8 cellular contexts compared by ENCODE assay signal in the genomic region with DNA sequence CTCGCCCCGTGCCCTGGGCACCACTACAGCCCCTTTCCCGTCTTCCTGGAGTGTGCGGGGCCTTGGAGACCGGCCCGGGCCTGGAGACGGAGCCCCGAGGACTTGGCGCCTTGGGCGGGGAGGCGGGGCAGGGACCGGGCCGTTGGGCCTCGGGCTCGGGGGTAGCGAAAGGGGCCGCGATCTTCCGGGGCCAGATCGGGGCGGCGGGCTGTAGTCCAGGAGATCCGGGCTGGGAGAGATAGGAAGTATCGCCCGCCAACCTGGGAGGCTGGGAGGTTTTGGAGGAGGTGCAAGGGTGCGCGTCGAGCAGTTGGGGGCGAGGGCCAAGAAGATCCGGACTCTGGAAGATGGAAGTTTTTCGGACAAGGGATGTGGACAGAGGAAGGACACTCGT. TPM values are rescaled to one million over a fixed set of nuclear protein-coding genes. Genes with fewer than 3 reads are reported as not detected.
DNase-seq lines count a peak whose midpoint lies in the region; ATAC-seq and TF ChIP-seq lines count a peak whose summit lies in the region.

No MANE protein-coding gene starts in this region.

- no peak overlapping the region for H2BK5ac ChIP-seq in mesenchymal stem cell (ENCODE audit: low read depth, low read length, poor library complexity, severe bottlenecking)

- no peak for TF ChIP-seq EP300 in suprapubic skin (IDR thresholded peaks at IDR 0.05)

- peak overlapping the region; percentile 91 for H2AFZ ChIP-seq in mesenchymal stem cell (ENCODE audit: low read depth, low read length)

- H3K18ac ChIP-seq in mesenchymal stem cell (ENCODE audit: low read depth in 1 of 2, low read length in 2 of 2) = peak overlapping the region; percentile 16 to 85

- H3K4me3 ChIP-seq in coronary artery = peak overlapping the region; percentile 82
- H3K4me3 ChIP-seq in mesenchymal stem cell (ENCODE audit: insufficient read depth in 1 of 2, low read depth in 1 of 2, low read length in 2 of 2) = peak overlapping the region; percentile 97 to 98
- H3K4me3 ChIP-seq in suprapubic skin = peak overlapping the region; percentile 89

- no peak for TF ChIP-seq POLR2A in suprapubic skin (IDR thresholded peaks at IDR 0.05)

- peak overlapping the region in 1 of 2 experiments; percentile 89 for H3K23ac ChIP-seq in mesenchymal stem cell (ENCODE audit: low read length in 2 of 2)

- peak overlapping the region in 1 of 2 experiments; percentile 98 for H3K14ac ChIP-seq in mesenchymal stem cell (ENCODE audit: low read length in 2 of 2)

- H3K4me1 ChIP-seq in mesenchymal stem cell (ENCODE audit: control insufficient read depth, insufficient read depth, low read depth, low read length) (peaks cover 8% of the 10 kb centered on the region), suprapubic skin (peaks cover 45% of the 10 kb centered on the region)

- H2AK5ac ChIP-seq in mesenchymal stem cell (ENCODE audit: low read length, severe bottlenecking) = no peak overlapping the region

- no peak overlapping the region for H2BK12ac ChIP-seq in mesenchymal stem cell (ENCODE audit: low read length in 2 of 2)

- peak overlapping the region; percentile 90 for H3K9ac ChIP-seq in mesenchymal stem cell (ENCODE audit: low read length)

- H4K8ac ChIP-seq in mesenchymal stem cell (ENCODE audit: low read length) = peak overlapping the region; percentile 27

- DNase-seq in activated T-cell treated with anti-CD3 and anti-CD28 coated beads for 24 hours (ENCODE audit: low read depth) (peak; percentile 18), activated T-cell treated with anti-CD3 and anti-CD28 coated beads for 4 hours (no peak), RPMI7951 (ENCODE audit: low read depth) (peak; percentile 43), coronary artery (ENCODE audit: low spot score) (no peak), mesenchymal stem cell (peak; percentile 63), suprapubic skin (ENCODE audit: low spot score in 2 of 2) (peak in 1 of 2 donors; percentile 71), Kasumi-1 (lab: John Stamatoyannopoulos, UW) (no peak)

- H3K79me1 ChIP-seq in mesenchymal stem cell (replicated peaks; ENCODE audit: low read length, poor library complexity, severe bottlenecking) = no peaks in the 10 kb centered on the region

- no peak overlapping the region for H2BK120ac ChIP-seq in mesenchymal stem cell (ENCODE audit: low read depth, low read length)

- H3K27ac ChIP-seq in coronary artery (peak overlapping the region; percentile 74 to 89), mesenchymal stem cell (ENCODE audit: low read length, poor library complexity, severe bottlenecking) (peak overlapping the region; percentile 68), suprapubic skin (peak overlapping the region; percentile 85)

- peak overlapping the region; percentile 62 for H3K4me2 ChIP-seq in mesenchymal stem cell (ENCODE audit: low read length, poor library complexity, severe bottlenecking)

- H3K4ac ChIP-seq in mesenchymal stem cell (ENCODE audit: low read depth in 1 of 2, low read length in 2 of 2) = peak overlapping the region; percentile 24 to 91

- H2BK15ac ChIP-seq in mesenchymal stem cell (ENCODE audit: low read depth, poor library complexity, severe bottlenecking) = peak overlapping the region; percentile 63

- no peak for TF ChIP-seq CTCF in coronary artery (IDR thresholded peaks at IDR 0.05)
- no peak for TF ChIP-seq CTCF in suprapubic skin (IDR thresholded peaks at IDR 0.05)

- WGBS in mesenchymal stem cell = 1% methylated on average over 32 of the region's 32 CpGs
- WGBS in suprapubic skin = 0% methylated on average over 21 of the region's 32 CpGs

- H3K27me3 ChIP-seq in mesenchymal stem cell (ENCODE audit: control insufficient read depth in 1 of 2, insufficient read depth in 1 of 2, low read length in 2 of 2) (no peaks in the 10 kb centered on the region), suprapubic skin (no peaks in the 10 kb centered on the region)

- H4K91ac ChIP-seq in mesenchymal stem cell (ENCODE audit: low read length) = peak overlapping the region; percentile 80

- ATAC-seq in HG02884 (IDR thresholded peaks at IDR 0.05; ENCODE audit: unreplicated experiment) = peak; percentile 33

- no peaks in the 10 kb centered on the region for H3K9me3 ChIP-seq in mesenchymal stem cell (ENCODE audit: control insufficient read depth, low read length)
- no peaks in the 10 kb centered on the region for H3K9me3 ChIP-seq in suprapubic skin

- H3K36me3 ChIP-seq in mesenchymal stem cell (ENCODE audit: control insufficient read depth in 1 of 2, insufficient read depth in 2 of 2, low read depth in 1 of 2, low read length in 2 of 2) (no peaks in the 10 kb centered on the region), suprapubic skin (no peaks in the 10 kb centered on the region)

RNA-seq across cellular contexts. Expression of a gene that starts 0.5 kb away (rescaled TPM):
- total RNA-seq in RPMI7951 (2014; rRNA removed; shearing (Covaris generic)) = 24.1 and 25.1 TPM in 2 replicates
- 41.0 TPM for polyA plus RNA-seq in mesenchymal stem cell (2013, experiment 1 of 2)
- polyA plus RNA-seq in mesenchymal stem cell (2013, experiment 2 of 2) = 41.1 TPM
- 10 to 100 TPM; 22.0 to 66.9 (median 36.1) TPM for total RNA-seq in suprapubic skin

RNA-seq across cellular contexts. Expression of a gene that starts 15.1 kb away (rescaled TPM):
- total RNA-seq in RPMI7951 (2014; rRNA removed; shearing (Covaris generic)) = 27.4 and 28.9 TPM in 2 replicates
- polyA plus RNA-seq in mesenchymal stem cell (2013, experiment 1 of 2) = 14.0 TPM
- polyA plus RNA-seq in mesenchymal stem cell (2013, experiment 2 of 2) = 13.4 TPM
- total RNA-seq in suprapubic skin = 10 to 100 TPM; 12.1 to 18.5 (median 12.8) TPM

Comparison
In these comparisons a context has a peak if more than half of its experiments do, and no peak if none do; other contexts are left out.
1. DNase-seq: peak in activated T-cell treated with anti-CD3 and anti-CD28 coated beads for 24 hours (single experiment), RPMI7951 (single experiment) and mesenchymal stem cell (single experiment); none in activated T-cell treated with anti-CD3 and anti-CD28 coated beads for 4 hours (single experiment), coronary artery (single experiment) and Kasumi-1 (0 of 2).
2. Peak in every context shown above with its lines, with median percentiles within 50 percentile points of each other: H3K27ac ChIP-seq and H3K4me3 ChIP-seq.